In the genomic region with DNA sequence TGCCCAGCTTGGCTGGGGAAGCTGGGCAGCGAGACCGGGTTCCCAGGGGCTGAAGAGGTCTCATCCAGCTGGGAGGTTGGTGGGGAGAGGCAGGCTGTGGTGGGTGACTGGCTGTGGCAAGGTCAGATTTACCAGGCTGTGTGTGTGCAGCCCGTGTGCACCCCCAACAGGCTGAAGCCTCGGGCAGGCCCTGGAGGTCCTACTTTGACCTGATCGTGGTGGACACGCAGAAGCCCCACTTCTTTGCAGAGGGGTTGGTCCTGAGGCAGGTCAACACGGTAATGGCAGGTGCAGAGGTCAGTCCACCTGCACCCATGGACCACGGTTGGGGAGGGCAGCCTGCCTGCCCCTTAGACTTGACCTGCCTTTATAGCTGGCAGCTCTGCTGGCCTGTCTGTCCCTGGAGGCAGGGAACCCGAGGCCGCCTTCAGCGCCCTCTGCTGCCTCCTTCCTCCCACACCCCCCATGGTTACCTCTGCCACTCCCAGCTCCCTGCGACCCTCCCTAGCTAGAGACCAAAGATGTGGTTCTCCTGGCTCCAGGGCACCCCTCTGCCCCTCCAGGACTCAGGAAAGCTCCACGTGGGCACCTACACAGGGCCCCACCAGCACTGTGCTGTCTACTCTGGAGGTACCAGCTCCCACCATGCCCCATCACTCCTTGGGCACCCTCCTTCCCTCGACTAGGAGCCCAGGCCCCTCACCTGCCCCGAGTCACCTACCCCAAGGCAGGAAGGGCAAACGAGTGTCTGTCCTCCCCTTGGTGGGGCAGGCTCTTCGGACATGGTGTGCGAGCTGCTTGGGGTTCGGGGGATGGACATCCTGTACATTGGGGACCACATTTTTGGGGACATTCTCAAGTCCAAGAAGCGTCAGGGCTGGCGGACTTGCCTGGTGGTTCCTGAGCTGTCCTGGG, we compare ENCODE assay signal across 11 cellular contexts. TPM values are rescaled to one million over a fixed set of nuclear protein-coding genes. Genes with fewer than 3 reads are reported as not detected.
DNase-seq lines count a peak whose midpoint lies in the region; ATAC-seq, FAIRE-seq and TF ChIP-seq lines count a peak whose summit lies in the region.
"Had no signal": no experiment of that assay in that cellular context is flagged by ENCODE, and none has a peak within 500 bp of the region (broad histone marks: within the 10 kb centered on the region; RNA-seq: fewer than 3 reads in every experiment).

No MANE protein-coding gene starts in this region.

- no peaks in the 10 kb centered on the region for H3K79me2 ChIP-seq in keratinocyte (ENCODE audit: control insufficient read depth, insufficient read depth, low read length)

- TF ChIP-seq EP300 in stomach (IDR thresholded peaks at IDR 0.05): no peak

- H3K27me3 ChIP-seq in keratinocyte (ENCODE audit: control insufficient read depth, extremely low read depth, insufficient read depth, low read length) (no peaks in the 10 kb centered on the region), stomach (peaks cover 0 to 4% (median 0%) of the 10 kb centered on the region in 3 donors)

- H3K4me3 ChIP-seq in HFF-Myc (replicated peaks; ENCODE audit: low read depth, low read length) (no peak overlapping the region), keratinocyte (ENCODE audit: control insufficient read depth in 2 of 3, extremely low read depth in 1 of 3, insufficient read depth in 2 of 3, low read depth in 1 of 3, low read length in 3 of 3) (no peak overlapping the region), stomach (no peak overlapping the region)

- TF ChIP-seq CTCF in HFF-Myc (IDR thresholded peaks at IDR 0.05; ENCODE audit: low read depth, low read length, missing control alignments) (peak; percentile 32), keratinocyte (optimal IDR thresholded peaks at IDR 0.05 in 1 of 3, IDR thresholded peaks at IDR 0.05 in 1 of 3, conservative IDR thresholded peaks at IDR 0.05 in 1 of 3; ENCODE audit: extremely low read depth in 1 of 3, insufficient read depth in 2 of 3, low read length in 3 of 3) (peak in 2 of 3 experiments; percentile 19 to 29), stomach (IDR thresholded peaks at IDR 0.05) (no peak)

- H3K36me3 ChIP-seq in keratinocyte (ENCODE audit: control insufficient read depth in 2 of 2, extremely low read depth in 1 of 2, insufficient read depth in 2 of 2, low read length in 2 of 2): no peaks in the 10 kb centered on the region
- no peaks in the 10 kb centered on the region for H3K36me3 ChIP-seq in stomach

- intact Hi-C loops in stomach (cut with DNase I; ENCODE audit: low total_unique reads): loop anchor here (5.0 kb wide), 2 partner anchors 98 to 123 kb away; no protein-coding TSS in a partner anchor

- H3K9me3 ChIP-seq in keratinocyte (ENCODE audit: control insufficient read depth, low read depth, low read length): no peaks in the 10 kb centered on the region
- no peaks in the 10 kb centered on the region for H3K9me3 ChIP-seq in stomach

- dilution Hi-C loops in keratinocyte (cut with MboI; ENCODE audit: extremely low pct_ligation_motif_present, low sequenced_read_pairs): no loop called here

- H4K20me1 ChIP-seq in keratinocyte (ENCODE audit: control insufficient read depth, extremely low read depth, insufficient read depth, low read length): no peaks in the 10 kb centered on the region

- TF ChIP-seq POLR2A in stomach (IDR thresholded peaks at IDR 0.05): no peak

- 77 to 81% (median 80%) methylated on average over 15 to 21 of the region's 21 CpGs for WGBS in stomach, 5 donors

- no peak overlapping the region for H2AFZ ChIP-seq in keratinocyte (ENCODE audit: control insufficient read depth, low read length)

- H3K9me1 ChIP-seq in keratinocyte (ENCODE audit: control insufficient read depth, extremely low read depth, insufficient read depth, low read length): no peaks in the 10 kb centered on the region

- peak; percentile 54 for DNase-seq in D341Med (ENCODE audit: low spot score)
- DNase-seq in HFF-Myc (ENCODE audit: extremely low read depth, low read depth): no peak
- no peak for DNase-seq in keratinocyte (ENCODE audit: low read depth, low spot score)
- DNase-seq in stimulated activated naive CD4-positive, alpha-beta T cell treated with Interleukin-2 at 50 U/mL for 16 hours (lab: John Stamatoyannopoulos, UW): no peak
- DNase-seq in stomach: no peak
- no peak for DNase-seq in NCI-H2029 treated with DMSO at 0.1 percent for 48 hours (lab: John Stamatoyannopoulos, UW)
- DNase-seq: foreskin melanocyte, NCI-H1436 treated with DMSO at 0.1 percent for 48 hours had no signal

- no peak overlapping the region for H3K4me2 ChIP-seq in keratinocyte (ENCODE audit: control insufficient read depth, extremely low read depth, insufficient read depth, low read depth, low read length)

- peak overlapping the region; percentile 28 for H3K9ac ChIP-seq in keratinocyte (ENCODE audit: control insufficient read depth, extremely low read depth, insufficient read depth, low read length)

- H3K27ac ChIP-seq in keratinocyte (ENCODE audit: control insufficient read depth, insufficient read depth, low read length): no peak overlapping the region
- H3K27ac ChIP-seq in stomach: no peak overlapping the region

- FAIRE-seq in keratinocyte (lab: Jason Lieb, UNC): no peak

- peaks cover 13% of the 10 kb centered on the region for H3K4me1 ChIP-seq in keratinocyte (ENCODE audit: control insufficient read depth, extremely low read depth, insufficient read depth, low read length)
- H3K4me1 ChIP-seq in stomach: peaks cover 0 to 9% (median 4%) of the 10 kb centered on the region in 4 donors

- ATAC-seq in SK-N-SH treated with all-trans-retinoic acid at 6 μM for 48 hours (0 out of 3 replicates have a peak, but pooled peaks have one; percentile 11), GM21515 (IDR thresholded peaks at IDR 0.05; ENCODE audit: unreplicated experiment) (no peak)

TF ChIP-seq in SK-N-SH treated with all-trans-retinoic acid at 6 μM for 48 hours, 23 proteins besides CTCF, POLR2A, EP300 and RAD21 (continues in another document):
- TF ChIP-seq ARNTL (CRISPR knock-in tag; IDR thresholded peaks at IDR 0.05; ENCODE audit: borderline replicate concordance, low read depth) (no peak), ZFP30 (CRISPR knock-in tag; IDR thresholded peaks at IDR 0.05) (no peak), ZNF565 (CRISPR knock-in tag; conservative IDR thresholded peaks at IDR 0.05; ENCODE audit: low read depth) (no peak), PPARA (CRISPR knock-in tag; IDR thresholded peaks at IDR 0.05; ENCODE audit: borderline replicate concordance) (no peak), ESRRG (CRISPR knock-in tag; IDR thresholded peaks at IDR 0.05) (no peak)
- TF ChIP-seq, protein P1, sequence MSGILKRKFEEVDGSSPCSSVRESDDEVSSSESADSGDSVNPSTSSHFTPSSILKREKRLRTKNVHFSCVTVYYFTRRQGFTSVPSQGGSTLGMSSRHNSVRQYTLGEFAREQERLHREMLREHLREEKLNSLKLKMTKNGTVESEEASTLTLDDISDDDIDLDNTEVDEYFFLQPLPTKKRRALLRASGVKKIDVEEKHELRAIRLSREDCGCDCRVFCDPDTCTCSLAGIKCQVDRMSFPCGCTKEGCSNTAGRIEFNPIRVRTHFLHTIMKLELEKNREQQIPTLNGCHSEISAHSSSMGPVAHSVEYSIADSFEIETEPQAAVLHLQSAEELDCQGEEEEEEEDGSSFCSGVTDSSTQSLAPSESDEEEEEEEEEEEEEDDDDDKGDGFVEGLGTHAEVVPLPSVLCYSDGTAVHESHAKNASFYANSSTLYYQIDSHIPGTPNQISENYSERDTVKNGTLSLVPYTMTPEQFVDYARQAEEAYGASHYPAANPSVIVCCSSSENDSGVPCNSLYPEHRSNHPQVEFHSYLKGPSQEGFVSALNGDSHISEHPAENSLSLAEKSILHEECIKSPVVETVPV (CRISPR knock-in tag; IDR thresholded peaks at IDR 0.05): no peak

RNA-seq across cellular contexts. Expression of a gene that starts 4.0 kb away (rescaled TPM):
- polyA plus RNA-seq in keratinocyte: 0.03 to 1.00 TPM (median 0.07 TPM) in 3 replicates
- polyA plus RNA-seq in keratinocyte (2011; ENCODE audit: low read depth): not detected
- polyA plus RNA-seq in keratinocyte (2011; cell fraction: cytosol; rRNA removed): 0.06 TPM in 1 of 2 replicates, not detected in the other
- polyA plus RNA-seq in keratinocyte (2011; cell fraction: nucleus; rRNA removed): 0.10 TPM in 1 of 2 replicates, not detected in the other
- polyA plus RNA-seq in keratinocyte (2012; ENCODE audit: low replicate concordance): 0.13 TPM in 1 of 2 replicates, not detected in the other
- not detected in 3 replicates for polyA minus RNA-seq in keratinocyte
- polyA minus RNA-seq in keratinocyte (2011; cell fraction: cytosol; rRNA and poly(A)+ RNA removed): not detected
- not detected in 2 replicates for polyA minus RNA-seq in keratinocyte (2011; cell fraction: nucleus; rRNA and poly(A)+ RNA removed)
- not detected for total RNA-seq in stomach
- polyA plus RNA-seq in stomach: not detected
- total RNA-seq: skeletal muscle tissue had no signal

RNA-seq across cellular contexts. Expression of a gene that starts 39.5 kb away (rescaled TPM):
- polyA plus RNA-seq in keratinocyte: 1.2 to 10.9 TPM (median 9.3 TPM) in 3 replicates
- polyA plus RNA-seq in keratinocyte (2011; ENCODE audit: low read depth): 0.50 TPM
- polyA plus RNA-seq in keratinocyte (2011; cell fraction: cytosol; rRNA removed): 1.8 and 3.3 TPM in 2 replicates
- 1.5 and 2.0 TPM in 2 replicates for polyA plus RNA-seq in keratinocyte (2011; cell fraction: nucleus; rRNA removed)
- 0.45 and 9.6 TPM in 2 replicates for polyA plus RNA-seq in keratinocyte (2012; ENCODE audit: low replicate concordance)
- 0.89 to 7.2 TPM (median 1.6 TPM) in 3 replicates for polyA minus RNA-seq in keratinocyte
- polyA minus RNA-seq in keratinocyte (2011; cell fraction: cytosol; rRNA and poly(A)+ RNA removed): 1.2 TPM
- 0.84 and 2.2 TPM in 2 replicates for polyA minus RNA-seq in keratinocyte (2011; cell fraction: nucleus; rRNA and poly(A)+ RNA removed)
- 1 to 10 TPM; 1.2 to 4.4 (median 2.0) TPM for total RNA-seq in stomach
- 1 to 10 TPM; 1.1 TPM for polyA plus RNA-seq in stomach

RNA-seq across cellular contexts. Expression of a gene that starts 59.4 kb away (rescaled TPM):
- polyA plus RNA-seq in keratinocyte: 146 to 269 TPM (median 240 TPM) in 3 replicates
- 121 TPM for polyA plus RNA-seq in keratinocyte (2011; ENCODE audit: low read depth)
- polyA plus RNA-seq in keratinocyte (2011; cell fraction: cytosol; rRNA removed): 145 and 292 TPM in 2 replicates
- 339 and 358 TPM in 2 replicates for polyA plus RNA-seq in keratinocyte (2011; cell fraction: nucleus; rRNA removed)
- 118 and 151 TPM in 2 replicates for polyA plus RNA-seq in keratinocyte (2012; ENCODE audit: low replicate concordance)
- 35.3 to 143 TPM (median 103 TPM) in 3 replicates for polyA minus RNA-seq in keratinocyte
- 90.0 TPM for polyA minus RNA-seq in keratinocyte (2011; cell fraction: cytosol; rRNA and poly(A)+ RNA removed)
- 106 and 198 TPM in 2 replicates for polyA minus RNA-seq in keratinocyte (2011; cell fraction: nucleus; rRNA and poly(A)+ RNA removed)
- not detected for total RNA-seq in stomach
- polyA plus RNA-seq in stomach: 1 to 10 TPM in 1 of 3 donors, under 1 TPM in 1, not detected in 1; 0.44 to 2.5 TPM
- total RNA-seq: skeletal muscle tissue had no signal

Comparison
In these comparisons a context has a peak if more than half of its experiments do, and no peak if none do; other contexts are left out.
1. CTCF ChIP-seq: peak in HFF-Myc (single experiment) and keratinocyte (2 of 3); none in stomach (0 of 7).
2. RNA of a gene that starts 59.4 kb away (polyA plus RNA-seq): 118 to 358 TPM in keratinocyte; 0.44 to 2.5 TPM in stomach; every median in the first group is over 10 times any median in the second.